In genomic region chr2:40534528-40534927, GRCh38 we compare ENCODE assay signal across 18 cellular contexts.
"Had no signal": no experiment of that assay in that cellular context is flagged by ENCODE, and none has a peak within 500 bp of the region (broad histone marks: within the 10 kb centered on the region; RNA-seq: fewer than 3 reads in every experiment).

No MANE protein-coding gene starts in this region.

- H3K9me3 ChIP-seq: ovary, thyroid gland had no signal

- H3K27me3 Mint-ChIP-seq: activated CD8-positive, alpha-beta T cell treated with anti-CD3 and anti-CD28 coated beads for 36 hours; activated naive CD8-positive, alpha-beta T cell; brain; stimulated activated memory B cell treated with anti-CD40 and anti-IgM and Interleukin-4, amounts not matched to agents 10 μg/mL and 1 μg/mL and 100 μg/mL, for 72 hours had no signal

- H3K4me2 ChIP-seq: neural progenitor cell had no signal

- DNase-seq: activated CD4-positive, alpha-beta T cell treated with anti-CD3 and anti-CD28 coated beads for 4 hours; activated CD8-positive, alpha-beta memory T cell treated with anti-CD3 and anti-CD28 coated beads, Interleukin-2, amount 50 U/mL, for 4 hours; activated CD8-positive, alpha-beta T cell treated with anti-CD3 and anti-CD28 coated beads for 36 hours; activated gamma-delta T cell treated with Interleukin-2 at 50 U/mL for 16 hours; amygdala; cortex of kidney; effector CD4-positive, alpha-beta T cell; foreskin keratinocyte; immature natural killer cell; midbrain; ovary; stimulated activated CD4-positive, alpha-beta T cell treated with anti-CD3 and anti-CD28 coated beads, Interleukin-2, amount 100 ng/mL, for 48 hours; thyroid gland; WERI-Rb-1 had no signal

- H3K27ac ChIP-seq: foreskin keratinocyte, neural progenitor cell, ovary, thyroid gland, WERI-Rb-1 had no signal

- H3K4me1 Mint-ChIP-seq: immature natural killer cell; stimulated activated memory B cell treated with anti-CD40 and anti-IgM and Interleukin-4, amounts not matched to agents 10 μg/mL and 1 μg/mL and 100 μg/mL, for 72 hours had no signal

- H3K36me3 ChIP-seq: neural progenitor cell, ovary, thyroid gland, WERI-Rb-1 had no signal

- H3K9me3 Mint-ChIP-seq: activated CD8-positive, alpha-beta T cell treated with anti-CD3 and anti-CD28 coated beads for 36 hours; brain; neural progenitor cell; stimulated activated memory B cell treated with anti-CD40 and anti-IgM and Interleukin-4, amounts not matched to agents 10 μg/mL and 1 μg/mL and 100 μg/mL, for 72 hours had no signal

- H3K27ac Mint-ChIP-seq: activated CD8-positive, alpha-beta T cell treated with anti-CD3 and anti-CD28 coated beads for 36 hours; activated naive CD8-positive, alpha-beta T cell; brain; immature natural killer cell; neural progenitor cell; stimulated activated memory B cell treated with anti-CD40 and anti-IgM and Interleukin-4, amounts not matched to agents 10 μg/mL and 1 μg/mL and 100 μg/mL, for 72 hours had no signal

- H3K4me1 ChIP-seq: foreskin keratinocyte, thyroid gland had no signal

- H3K4me3 Mint-ChIP-seq: activated CD8-positive, alpha-beta T cell treated with anti-CD3 and anti-CD28 coated beads for 36 hours; activated naive CD8-positive, alpha-beta T cell; brain; immature natural killer cell; neural progenitor cell; stimulated activated memory B cell treated with anti-CD40 and anti-IgM and Interleukin-4, amounts not matched to agents 10 μg/mL and 1 μg/mL and 100 μg/mL, for 72 hours had no signal

- H3K9ac ChIP-seq: neural progenitor cell had no signal

- ATAC-seq: activated CD8-positive, alpha-beta T cell treated with anti-CD3 and anti-CD28 coated beads for 36 hours; foreskin keratinocyte; stimulated activated memory B cell treated with anti-CD40 and anti-IgM and Interleukin-4, amounts not matched to agents 10 μg/mL and 1 μg/mL and 100 μg/mL, for 72 hours had no signal

- H3K4me3 ChIP-seq: neural progenitor cell, ovary, thyroid gland had no signal

- H3K36me3 Mint-ChIP-seq: activated naive CD8-positive, alpha-beta T cell; brain; immature natural killer cell; neural progenitor cell; stimulated activated memory B cell treated with anti-CD40 and anti-IgM and Interleukin-4, amounts not matched to agents 10 μg/mL and 1 μg/mL and 100 μg/mL, for 72 hours had no signal

- H2AFZ ChIP-seq: neural progenitor cell had no signal

- H3K27me3 ChIP-seq: foreskin keratinocyte, neural progenitor cell, ovary, thyroid gland had no signal
